ENCODE assay signal across 11 cellular contexts in the genomic region with DNA sequence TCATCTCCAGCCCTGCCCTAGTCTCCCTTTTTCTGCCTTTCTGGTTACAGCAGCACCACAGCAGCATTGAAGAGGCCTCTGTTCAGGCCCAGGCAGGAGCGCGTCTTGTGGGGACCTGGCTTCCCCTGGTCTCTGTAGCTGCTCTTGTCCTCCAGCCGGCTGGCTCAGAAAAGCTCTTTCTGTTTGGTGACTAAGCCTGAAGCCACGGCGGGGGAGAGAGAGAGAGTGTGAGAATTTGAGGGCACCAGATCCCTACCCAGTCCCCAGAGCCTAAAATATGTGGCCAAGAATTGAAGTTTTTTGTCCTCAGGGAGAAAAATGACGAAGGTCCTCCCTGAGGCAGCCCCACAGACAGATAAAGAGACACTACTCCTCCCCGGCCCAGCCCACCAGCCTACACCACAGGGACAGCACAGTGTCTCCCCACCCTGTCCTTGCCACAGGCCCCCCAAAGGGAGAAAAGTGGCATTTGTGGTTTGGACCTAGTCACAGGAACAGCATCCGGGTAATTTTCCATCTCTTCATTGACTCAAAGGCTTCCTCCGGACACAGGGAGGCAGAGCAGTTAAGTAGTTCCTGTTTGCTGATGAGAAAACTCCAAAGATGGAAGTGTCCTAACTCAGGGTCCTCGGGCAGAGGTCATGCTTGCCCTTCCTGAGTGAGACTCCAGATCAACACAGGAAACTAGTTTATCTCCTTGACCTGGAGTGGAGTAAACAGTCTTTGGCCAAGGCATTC. TPM values are rescaled to one million over a fixed set of nuclear protein-coding genes. Genes with fewer than 3 reads are reported as not detected.
DNase-seq lines count a peak whose midpoint lies in the region; ATAC-seq and TF ChIP-seq lines count a peak whose summit lies in the region.
"Had no signal": no experiment of that assay in that cellular context is flagged by ENCODE, and none has a peak within 500 bp of the region (broad histone marks: within the 10 kb centered on the region; RNA-seq: fewer than 3 reads in every experiment).

No MANE protein-coding gene starts in this region.

- H3K27me3 ChIP-seq in upper lobe of right lung, result no peaks in the 10 kb centered on the region

- H3K27me3 Mint-ChIP-seq in activated naive CD8-positive, alpha-beta T cell treated with anti-CD3 and anti-CD28 coated beads, Interleukin-2, amount 50 U/mL, for 24 hours, result peaks cover 26% of the 10 kb centered on the region
- peaks cover 51% of the 10 kb centered on the region for H3K27me3 Mint-ChIP-seq in activated naive CD8-positive, alpha-beta T cell treated with anti-CD3 and anti-CD28 coated beads for 36 hours

- H3K36me3 ChIP-seq in upper lobe of right lung, result no peaks in the 10 kb centered on the region

- no peaks in the 10 kb centered on the region for H3K9me3 ChIP-seq in upper lobe of right lung

- no peak overlapping the region for H3K27ac ChIP-seq in upper lobe of right lung

- no peaks in the 10 kb centered on the region for H3K36me3 Mint-ChIP-seq in activated naive CD8-positive, alpha-beta T cell treated with anti-CD3 and anti-CD28 coated beads, Interleukin-2, amount 50 U/mL, for 24 hours (ENCODE audit: low read depth)
- H3K36me3 Mint-ChIP-seq in activated naive CD8-positive, alpha-beta T cell treated with anti-CD3 and anti-CD28 coated beads for 36 hours, result no peaks in the 10 kb centered on the region

- no peak overlapping the region for H3K4me3 Mint-ChIP-seq in activated naive CD8-positive, alpha-beta T cell treated with anti-CD3 and anti-CD28 coated beads, Interleukin-2, amount 50 U/mL, for 24 hours
- H3K4me3 Mint-ChIP-seq in activated naive CD8-positive, alpha-beta T cell treated with anti-CD3 and anti-CD28 coated beads for 36 hours, result no peak overlapping the region

- in situ Hi-C loops in astrocyte of the spinal cord (cut with HindIII; ENCODE audit: low sequenced_read_pairs), result no loop called here

- intact Hi-C loops in upper lobe of right lung (cut with DNase I), result no loop called here

- no peaks in the 10 kb centered on the region for H3K4me1 Mint-ChIP-seq in activated naive CD8-positive, alpha-beta T cell treated with anti-CD3 and anti-CD28 coated beads, Interleukin-2, amount 50 U/mL, for 24 hours
- H3K4me1 Mint-ChIP-seq in activated naive CD8-positive, alpha-beta T cell treated with anti-CD3 and anti-CD28 coated beads for 36 hours, result peaks cover 6% of the 10 kb centered on the region

- peak; percentile 5 for DNase-seq in activated naive CD8-positive, alpha-beta T cell treated with anti-CD3 and anti-CD28 coated beads, Interleukin-2, amount 50 U/mL, for 24 hours
- no peak for DNase-seq in activated naive CD8-positive, alpha-beta T cell treated with anti-CD3 and anti-CD28 coated beads for 36 hours
- DNase-seq in astrocyte of the spinal cord (ENCODE audit: low read depth, low spot score), result peak; percentile 63
- peak; percentile 92 for DNase-seq in islet precursor cell
- no peak for DNase-seq in upper lobe of right lung
- DNase-seq in GF-D8 (lab: John Stamatoyannopoulos, UW), result no peak
- DNase-seq in activated gamma-delta T cell treated with Interleukin-2 at 50 U/mL for 16 hours, result no peak
- DNase-seq in SK-N-DZ (ENCODE audit: low spot score), result no peak
- DNase-seq: activated CD4-positive, alpha-beta T cell treated with anti-CD3 and anti-CD28 coated beads, Interleukin-2, amount 50 U/mL, for 4 hours; PC-3 had no signal

- H3K4me3 ChIP-seq in astrocyte of the spinal cord (ENCODE audit: low read depth, low read length), result no peak overlapping the region
- H3K4me3 ChIP-seq in upper lobe of right lung, result no peak overlapping the region

- H3K27ac Mint-ChIP-seq in activated naive CD8-positive, alpha-beta T cell treated with anti-CD3 and anti-CD28 coated beads, Interleukin-2, amount 50 U/mL, for 24 hours, result no peak overlapping the region
- H3K27ac Mint-ChIP-seq in activated naive CD8-positive, alpha-beta T cell treated with anti-CD3 and anti-CD28 coated beads for 36 hours, result no peak overlapping the region
- H3K27ac Mint-ChIP-seq: progenitor cell of endocrine pancreas had no signal

- H3K4me1 ChIP-seq in upper lobe of right lung, result peaks cover 5% of the 10 kb centered on the region

- H3K9me3 Mint-ChIP-seq in activated naive CD8-positive, alpha-beta T cell treated with anti-CD3 and anti-CD28 coated beads, Interleukin-2, amount 50 U/mL, for 24 hours, result no peaks in the 10 kb centered on the region
- no peaks in the 10 kb centered on the region for H3K9me3 Mint-ChIP-seq in activated naive CD8-positive, alpha-beta T cell treated with anti-CD3 and anti-CD28 coated beads for 36 hours

- ATAC-seq in activated naive CD8-positive, alpha-beta T cell treated with anti-CD3 and anti-CD28 coated beads, Interleukin-2, amount 50 U/mL, for 24 hours, result peak; percentile 57
- ATAC-seq in upper lobe of right lung, result peak; percentile 60
- ATAC-seq: PC-3 had no signal

- TF ChIP-seq CTCF in astrocyte of the spinal cord (IDR thresholded peaks at IDR 0.05; ENCODE audit: low read depth, low read length) (no peak), upper lobe of right lung (IDR thresholded peaks at IDR 0.05) (no peak)

RNA-seq across cellular contexts. Expression of a gene that starts 13.3 kb away (rescaled TPM):
- total RNA-seq in activated naive CD8-positive, alpha-beta T cell treated with anti-CD3 and anti-CD28 coated beads for 36 hours, result not detected
- 6.8 TPM for total RNA-seq in upper lobe of right lung
- polyA plus RNA-seq in SK-N-DZ (2014; cell fraction: cytosol; rRNA removed), result not detected in 2 replicates
- not detected in 2 replicates for polyA plus RNA-seq in SK-N-DZ (2014; cell fraction: nucleus; rRNA removed)
- total RNA-seq: PC-3, progenitor cell of endocrine pancreas had no signal

RNA-seq across cellular contexts. Expression of a gene that starts 33.9 kb away (rescaled TPM):
- total RNA-seq in activated naive CD8-positive, alpha-beta T cell treated with anti-CD3 and anti-CD28 coated beads for 36 hours, result not detected
- not detected for total RNA-seq in upper lobe of right lung
- not detected in 2 replicates for polyA plus RNA-seq in SK-N-DZ (2014; cell fraction: cytosol; rRNA removed)
- not detected in 2 replicates for polyA plus RNA-seq in SK-N-DZ (2014; cell fraction: nucleus; rRNA removed)
- total RNA-seq: PC-3 had no signal

Comparison
In these comparisons a context has a peak if more than half of its experiments do, and no peak if none do; other contexts are left out.
1. DNase-seq: peak in activated naive CD8-positive, alpha-beta T cell treated with anti-CD3 and anti-CD28 coated beads, Interleukin-2, amount 50 U/mL, for 24 hours (single experiment), astrocyte of the spinal cord (single experiment) and islet precursor cell (single experiment); none in activated naive CD8-positive, alpha-beta T cell treated with anti-CD3 and anti-CD28 coated beads for 36 hours (single experiment), upper lobe of right lung (single experiment), GF-D8 (single experiment), activated gamma-delta T cell treated with Interleukin-2 at 50 U/mL for 16 hours (single experiment) and SK-N-DZ (single experiment).